8 cellular contexts compared by ENCODE assay signal in the genomic region with DNA sequence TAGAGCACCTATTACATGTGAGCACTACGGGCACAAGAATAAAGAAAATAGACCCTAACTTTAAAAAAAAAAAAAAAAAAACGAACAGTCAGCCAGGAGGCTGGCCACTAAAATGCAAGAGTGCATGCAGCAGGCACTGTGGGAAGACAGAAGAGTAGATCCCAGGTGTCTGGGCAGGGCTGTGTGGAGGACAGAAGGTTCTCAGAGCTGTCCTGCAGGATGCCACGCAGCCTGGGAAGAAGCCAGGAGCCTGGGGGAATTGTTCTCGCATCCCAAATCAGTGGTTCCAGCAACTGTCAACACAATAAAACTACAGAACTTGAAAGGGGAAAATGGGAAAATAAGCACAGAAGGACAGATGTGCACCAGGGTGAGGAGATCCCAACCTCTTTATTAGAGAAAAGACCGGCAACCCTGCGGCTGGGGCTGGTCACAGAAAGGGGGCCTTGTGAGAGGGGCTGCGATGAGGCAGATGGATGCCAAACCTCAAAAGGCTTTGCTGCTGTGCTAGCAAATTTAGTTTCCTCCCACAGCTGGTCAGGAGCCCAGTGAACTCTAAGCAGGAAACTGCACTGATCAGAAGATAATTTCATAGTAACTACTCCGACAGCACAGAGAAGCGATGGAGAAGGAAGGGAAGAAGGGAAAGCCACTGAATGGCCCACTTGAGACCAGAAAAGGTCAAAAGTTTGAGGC. TPM values are rescaled to one million over a fixed set of nuclear protein-coding genes. Genes with fewer than 3 reads are reported as not detected.
DNase-seq lines count a peak whose midpoint lies in the region; ATAC-seq, FAIRE-seq and TF ChIP-seq lines count a peak whose summit lies in the region.

No MANE protein-coding gene starts in this region.

- H3K27me3 Mint-ChIP-seq in activated T-helper 17 cell treated with anti-CD3 and anti-CD28 coated beads, Interleukin-2, amount 50 U/mL, for 72 hours: no peaks in the 10 kb centered on the region

- H3K36me3 Mint-ChIP-seq in activated T-helper 17 cell treated with anti-CD3 and anti-CD28 coated beads, Interleukin-2, amount 50 U/mL, for 72 hours (ENCODE audit: low read depth): no peaks in the 10 kb centered on the region

- peak overlapping the region; percentile 76 for H3K27ac Mint-ChIP-seq in activated T-helper 17 cell treated with anti-CD3 and anti-CD28 coated beads, Interleukin-2, amount 50 U/mL, for 72 hours

- H3K9me3 ChIP-seq in keratinocyte (ENCODE audit: control insufficient read depth, low read depth, low read length) (no peaks in the 10 kb centered on the region), upper lobe of right lung (no peaks in the 10 kb centered on the region)

- TF ChIP-seq CTCF in keratinocyte (optimal IDR thresholded peaks at IDR 0.05 in 1 of 3, IDR thresholded peaks at IDR 0.05 in 1 of 3, conservative IDR thresholded peaks at IDR 0.05 in 1 of 3; ENCODE audit: extremely low read depth in 1 of 3, insufficient read depth in 2 of 3, low read length in 3 of 3) (no peak), upper lobe of right lung (IDR thresholded peaks at IDR 0.05) (no peak)

- dilution Hi-C loops in keratinocyte (cut with MboI; ENCODE audit: extremely low pct_ligation_motif_present, low sequenced_read_pairs): no loop called here

- no peak overlapping the region for H3K4me3 ChIP-seq in keratinocyte (ENCODE audit: control insufficient read depth in 2 of 3, extremely low read depth in 1 of 3, insufficient read depth in 2 of 3, low read depth in 1 of 3, low read length in 3 of 3)
- H3K4me3 ChIP-seq in upper lobe of right lung: peak overlapping the region; percentile 21

- no peak overlapping the region for H3K9ac ChIP-seq in keratinocyte (ENCODE audit: control insufficient read depth, extremely low read depth, insufficient read depth, low read length)

- H3K27ac ChIP-seq in keratinocyte (ENCODE audit: control insufficient read depth, insufficient read depth, low read length): no peak overlapping the region
- H3K27ac ChIP-seq in upper lobe of right lung: peak overlapping the region; percentile 80

- peak overlapping the region; percentile 50 for H2AFZ ChIP-seq in keratinocyte (ENCODE audit: control insufficient read depth, low read length)

- peaks cover 2% of the 10 kb centered on the region for H4K20me1 ChIP-seq in keratinocyte (ENCODE audit: control insufficient read depth, extremely low read depth, insufficient read depth, low read length)

- FAIRE-seq in keratinocyte (lab: Jason Lieb, UNC): no peak

- H3K9me3 Mint-ChIP-seq in activated T-helper 17 cell treated with anti-CD3 and anti-CD28 coated beads, Interleukin-2, amount 50 U/mL, for 72 hours: no peaks in the 10 kb centered on the region

- DNase-seq in Right ventricle myocardium inferior (ENCODE audit: missing footprints): no peak
- DNase-seq in cardiac septum (ENCODE audit: low spot score): no peak
- DNase-seq in keratinocyte (ENCODE audit: low read depth, low spot score): no peak
- DNase-seq in upper lobe of right lung: no peak
- no peak for DNase-seq in GM19240 (ENCODE audit: insufficient read length, low spot score)

- H3K4me2 ChIP-seq in keratinocyte (ENCODE audit: control insufficient read depth, extremely low read depth, insufficient read depth, low read depth, low read length): peak overlapping the region; percentile 55

- peak overlapping the region; percentile 80 for H3K4me3 Mint-ChIP-seq in activated T-helper 17 cell treated with anti-CD3 and anti-CD28 coated beads, Interleukin-2, amount 50 U/mL, for 72 hours

- H3K4me1 ChIP-seq in keratinocyte (ENCODE audit: control insufficient read depth, extremely low read depth, insufficient read depth, low read length): peaks cover 18% of the 10 kb centered on the region
- peaks cover 64% of the 10 kb centered on the region for H3K4me1 ChIP-seq in upper lobe of right lung

- H3K9me1 ChIP-seq in keratinocyte (ENCODE audit: control insufficient read depth, extremely low read depth, insufficient read depth, low read length): no peaks in the 10 kb centered on the region

- no peaks in the 10 kb centered on the region for H3K27me3 ChIP-seq in keratinocyte (ENCODE audit: control insufficient read depth, extremely low read depth, insufficient read depth, low read length)
- no peaks in the 10 kb centered on the region for H3K27me3 ChIP-seq in upper lobe of right lung

- H3K4me1 Mint-ChIP-seq in activated T-helper 17 cell treated with anti-CD3 and anti-CD28 coated beads, Interleukin-2, amount 50 U/mL, for 72 hours: peaks cover 52% of the 10 kb centered on the region

- H3K79me2 ChIP-seq in keratinocyte (ENCODE audit: control insufficient read depth, insufficient read depth, low read length): peaks cover 1% of the 10 kb centered on the region

- intact Hi-C loops in Right ventricle myocardium inferior (cut with DNase I) (no loop called here), cardiac septum (cut with DNase I) (no loop called here), upper lobe of right lung (cut with DNase I) (no loop called here)

- ATAC-seq in Right ventricle myocardium inferior (peak; percentile 75), upper lobe of right lung (peak; percentile 59), GM18873 (IDR thresholded peaks at IDR 0.05; ENCODE audit: low FRiP score, unreplicated experiment) (no peak), HG03469 (IDR thresholded peaks at IDR 0.05; ENCODE audit: unreplicated experiment) (no peak)
- ATAC-seq in activated T-helper 17 cell treated with anti-CD3 and anti-CD28 coated beads, Interleukin-2, amount 50 U/mL, for 72 hours (replicated peaks): peak; percentile 55

- H3K36me3 ChIP-seq in keratinocyte (ENCODE audit: control insufficient read depth in 2 of 2, extremely low read depth in 1 of 2, insufficient read depth in 2 of 2, low read length in 2 of 2) (no peaks in the 10 kb centered on the region), upper lobe of right lung (no peaks in the 10 kb centered on the region)

RNA-seq across cellular contexts. Expression of a gene that starts 30.9 kb away (rescaled TPM):
- total RNA-seq in Right ventricle myocardium inferior (34.7 TPM), cardiac septum (17.6 TPM), upper lobe of right lung (32.5 TPM)
- total RNA-seq in activated T-helper 17 cell treated with anti-CD3 and anti-CD28 coated beads, Interleukin-2, amount 50 U/mL, for 72 hours: 10 to 100 TPM; 13.8 to 20.1 TPM
- polyA plus RNA-seq in keratinocyte: 2.5 to 3.4 TPM (median 2.5 TPM) in 3 replicates
- polyA plus RNA-seq in keratinocyte (2011; ENCODE audit: low read depth): 2.5 TPM
- 1.5 and 2.4 TPM in 2 replicates for polyA plus RNA-seq in keratinocyte (2011; cell fraction: cytosol; rRNA removed)
- polyA plus RNA-seq in keratinocyte (2011; cell fraction: nucleus; rRNA removed): 3.5 TPM in 2 replicates
- polyA plus RNA-seq in keratinocyte (2012; ENCODE audit: low replicate concordance): 2.4 and 2.9 TPM in 2 replicates
- polyA minus RNA-seq in keratinocyte: 1.2 to 5.5 TPM (median 2.8 TPM) in 3 replicates
- 2.3 TPM for polyA minus RNA-seq in keratinocyte (2011; cell fraction: cytosol; rRNA and poly(A)+ RNA removed)
- 3.4 and 5.9 TPM in 2 replicates for polyA minus RNA-seq in keratinocyte (2011; cell fraction: nucleus; rRNA and poly(A)+ RNA removed)

Comparison
In these comparisons a context has a peak if more than half of its experiments do, and no peak if none do; other contexts are left out.
1. ATAC-seq: peak in Right ventricle myocardium inferior (single experiment), activated T-helper 17 cell treated with anti-CD3 and anti-CD28 coated beads, Interleukin-2, amount 50 U/mL, for 72 hours (single experiment) and upper lobe of right lung (single experiment); none in GM18873 (single experiment) and HG03469 (single experiment).